ENCODE assay signal across 1 cellular context in the genomic region with DNA sequence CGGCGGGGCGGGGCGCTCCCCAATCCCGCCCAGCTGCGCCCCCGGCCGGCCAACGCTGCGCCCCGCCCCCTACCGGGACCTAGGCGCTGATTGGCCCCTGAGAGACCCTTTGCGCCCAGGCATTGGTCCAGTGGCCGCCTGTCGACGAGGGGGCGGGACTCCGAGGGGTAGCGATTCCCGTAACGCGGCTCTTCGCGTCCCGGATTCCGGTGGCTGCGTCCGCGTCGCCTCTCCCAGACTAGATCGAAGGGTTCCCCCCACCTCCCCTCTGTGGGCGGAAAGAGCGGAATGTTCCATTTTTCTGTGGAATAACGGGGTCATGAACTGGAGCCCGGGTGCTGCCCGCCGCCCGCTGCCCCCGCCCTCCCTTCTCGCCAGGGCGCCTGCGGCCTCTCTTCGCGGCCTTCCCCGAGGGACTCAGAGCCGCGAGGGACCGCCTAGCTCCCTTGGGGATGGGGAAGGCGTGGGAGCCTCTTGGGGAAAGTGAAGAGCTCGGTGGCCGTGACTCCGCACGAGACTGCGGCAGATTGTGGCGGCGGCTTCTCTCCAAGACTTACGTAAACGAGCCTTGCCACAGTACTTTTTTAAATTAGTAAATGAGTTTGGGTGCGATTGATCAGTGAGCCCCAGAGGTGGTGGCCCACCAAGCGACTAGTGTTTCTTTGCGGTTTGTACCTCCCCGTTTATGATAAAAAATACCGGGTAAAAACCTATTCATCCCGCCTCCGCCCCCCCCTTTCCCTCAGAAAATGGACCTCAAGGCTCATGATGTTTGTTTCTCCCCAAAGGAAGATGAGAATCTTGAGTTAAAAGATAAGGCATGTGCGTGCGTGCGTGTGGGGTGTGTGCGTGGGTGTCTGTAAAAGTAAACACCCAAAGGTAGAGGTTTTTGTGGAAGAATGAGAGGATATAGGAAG.
TF ChIP-seq lines count a peak whose summit lies in the region.

No MANE protein-coding gene starts in this region.

TF ChIP-seq in HEK293, 187 proteins besides CTCF, POLR2A, EP300 and RAD21 (continued from another document):
- TF ChIP-seq, protein P1, sequence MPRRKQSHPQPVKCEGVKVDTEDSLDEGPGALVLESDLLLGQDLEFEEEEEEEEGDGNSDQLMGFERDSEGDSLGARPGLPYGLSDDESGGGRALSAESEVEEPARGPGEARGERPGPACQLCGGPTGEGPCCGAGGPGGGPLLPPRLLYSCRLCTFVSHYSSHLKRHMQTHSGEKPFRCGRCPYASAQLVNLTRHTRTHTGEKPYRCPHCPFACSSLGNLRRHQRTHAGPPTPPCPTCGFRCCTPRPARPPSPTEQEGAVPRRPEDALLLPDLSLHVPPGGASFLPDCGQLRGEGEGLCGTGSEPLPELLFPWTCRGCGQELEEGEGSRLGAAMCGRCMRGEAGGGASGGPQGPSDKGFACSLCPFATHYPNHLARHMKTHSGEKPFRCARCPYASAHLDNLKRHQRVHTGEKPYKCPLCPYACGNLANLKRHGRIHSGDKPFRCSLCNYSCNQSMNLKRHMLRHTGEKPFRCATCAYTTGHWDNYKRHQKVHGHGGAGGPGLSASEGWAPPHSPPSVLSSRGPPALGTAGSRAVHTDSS (tag by site-specific recombination; IDR thresholded peaks at IDR 0.05), result 0 out of 2 replicates have a peak, but pooled peaks have one; percentile 12
- TF ChIP-seq, protein P2, sequence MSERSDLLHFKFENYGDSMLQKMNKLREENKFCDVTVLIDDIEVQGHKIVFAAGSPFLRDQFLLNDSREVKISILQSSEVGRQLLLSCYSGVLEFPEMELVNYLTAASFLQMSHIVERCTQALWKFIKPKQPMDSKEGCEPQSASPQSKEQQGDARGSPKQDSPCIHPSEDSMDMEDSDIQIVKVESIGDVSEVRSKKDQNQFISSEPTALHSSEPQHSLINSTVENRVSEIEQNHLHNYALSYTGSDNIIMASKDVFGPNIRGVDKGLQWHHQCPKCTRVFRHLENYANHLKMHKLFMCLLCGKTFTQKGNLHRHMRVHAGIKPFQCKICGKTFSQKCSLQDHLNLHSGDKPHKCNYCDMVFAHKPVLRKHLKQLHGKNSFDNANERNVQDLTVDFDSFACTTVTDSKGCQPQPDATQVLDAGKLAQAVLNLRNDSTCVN (tag by site-specific recombination; optimal IDR thresholded peaks at IDR 0.05), result peak; percentile 72
- TF ChIP-seq ZNF394 (tag by site-specific recombination; IDR thresholded peaks at IDR 0.05; ENCODE audit: borderline replicate concordance), result peak; percentile 33; the same call in 1 of the 2 replicates
- peak; percentile 45 for TF ChIP-seq ZNF629 (tag by site-specific recombination; IDR thresholded peaks at IDR 0.05)
- no peak for TF ChIP-seq ZSCAN23 (tag by site-specific recombination; IDR thresholded peaks at IDR 0.05)
- TF ChIP-seq ZNF600 (tag by site-specific recombination; IDR thresholded peaks at IDR 0.05), result no peak
- TF ChIP-seq, protein P3, sequence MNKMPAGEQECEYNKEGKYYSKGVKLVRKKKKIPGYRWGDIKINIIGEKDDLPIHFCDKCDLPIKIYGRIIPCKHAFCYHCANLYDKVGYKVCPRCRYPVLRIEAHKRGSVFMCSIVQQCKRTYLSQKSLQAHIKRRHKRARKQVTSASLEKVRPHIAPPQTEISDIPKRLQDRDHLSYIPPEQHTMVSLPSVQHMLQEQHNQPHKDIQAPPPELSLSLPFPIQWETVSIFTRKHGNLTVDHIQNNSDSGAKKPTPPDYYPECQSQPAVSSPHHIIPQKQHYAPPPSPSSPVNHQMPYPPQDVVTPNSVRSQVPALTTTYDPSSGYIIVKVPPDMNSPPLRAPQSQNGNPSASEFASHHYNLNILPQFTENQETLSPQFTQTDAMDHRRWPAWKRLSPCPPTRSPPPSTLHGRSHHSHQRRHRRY (tag by site-specific recombination; IDR thresholded peaks at IDR 0.05), result no peak
- TF ChIP-seq ZNF324 (tag by site-specific recombination; IDR thresholded peaks at IDR 0.05), result peak; percentile 63; the same call in 1 of the 2 replicates
- peak; percentile 27; the same call in 1 of the 2 replicates for TF ChIP-seq ZBTB20 (tag by site-specific recombination; IDR thresholded peaks at IDR 0.05)
- no peak for TF ChIP-seq TRIM28 (IDR thresholded peaks at IDR 0.05; ENCODE audit: borderline replicate concordance, low read length)
- TF ChIP-seq, protein P4, sequence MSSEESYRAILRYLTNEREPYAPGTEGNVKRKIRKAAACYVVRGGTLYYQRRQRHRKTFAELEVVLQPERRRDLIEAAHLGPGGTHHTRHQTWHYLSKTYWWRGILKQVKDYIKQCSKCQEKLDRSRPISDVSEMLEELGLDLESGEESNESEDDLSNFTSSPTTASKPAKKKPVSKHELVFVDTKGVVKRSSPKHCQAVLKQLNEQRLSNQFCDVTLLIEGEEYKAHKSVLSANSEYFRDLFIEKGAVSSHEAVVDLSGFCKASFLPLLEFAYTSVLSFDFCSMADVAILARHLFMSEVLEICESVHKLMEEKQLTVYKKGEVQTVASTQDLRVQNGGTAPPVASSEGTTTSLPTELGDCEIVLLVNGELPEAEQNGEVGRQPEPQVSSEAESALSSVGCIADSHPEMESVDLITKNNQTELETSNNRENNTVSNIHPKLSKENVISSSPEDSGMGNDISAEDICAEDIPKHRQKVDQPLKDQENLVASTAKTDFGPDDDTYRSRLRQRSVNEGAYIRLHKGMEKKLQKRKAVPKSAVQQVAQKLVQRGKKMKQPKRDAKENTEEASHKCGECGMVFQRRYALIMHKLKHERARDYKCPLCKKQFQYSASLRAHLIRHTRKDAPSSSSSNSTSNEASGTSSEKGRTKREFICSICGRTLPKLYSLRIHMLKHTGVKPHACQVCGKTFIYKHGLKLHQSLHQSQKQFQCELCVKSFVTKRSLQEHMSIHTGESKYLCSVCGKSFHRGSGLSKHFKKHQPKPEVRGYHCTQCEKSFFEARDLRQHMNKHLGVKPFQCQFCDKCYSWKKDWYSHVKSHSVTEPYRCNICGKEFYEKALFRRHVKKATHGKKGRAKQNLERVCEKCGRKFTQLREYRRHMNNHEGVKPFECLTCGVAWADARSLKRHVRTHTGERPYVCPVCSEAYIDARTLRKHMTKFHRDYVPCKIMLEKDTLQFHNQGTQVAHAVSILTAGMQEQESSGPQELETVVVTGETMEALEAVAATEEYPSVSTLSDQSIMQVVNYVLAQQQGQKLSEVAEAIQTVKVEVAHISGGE (tag by site-specific recombination; conservative IDR thresholded peaks at IDR 0.05; ENCODE audit: low read depth), result peak; percentile 43; the same call in 1 of the 2 replicates
